In the genomic region with DNA sequence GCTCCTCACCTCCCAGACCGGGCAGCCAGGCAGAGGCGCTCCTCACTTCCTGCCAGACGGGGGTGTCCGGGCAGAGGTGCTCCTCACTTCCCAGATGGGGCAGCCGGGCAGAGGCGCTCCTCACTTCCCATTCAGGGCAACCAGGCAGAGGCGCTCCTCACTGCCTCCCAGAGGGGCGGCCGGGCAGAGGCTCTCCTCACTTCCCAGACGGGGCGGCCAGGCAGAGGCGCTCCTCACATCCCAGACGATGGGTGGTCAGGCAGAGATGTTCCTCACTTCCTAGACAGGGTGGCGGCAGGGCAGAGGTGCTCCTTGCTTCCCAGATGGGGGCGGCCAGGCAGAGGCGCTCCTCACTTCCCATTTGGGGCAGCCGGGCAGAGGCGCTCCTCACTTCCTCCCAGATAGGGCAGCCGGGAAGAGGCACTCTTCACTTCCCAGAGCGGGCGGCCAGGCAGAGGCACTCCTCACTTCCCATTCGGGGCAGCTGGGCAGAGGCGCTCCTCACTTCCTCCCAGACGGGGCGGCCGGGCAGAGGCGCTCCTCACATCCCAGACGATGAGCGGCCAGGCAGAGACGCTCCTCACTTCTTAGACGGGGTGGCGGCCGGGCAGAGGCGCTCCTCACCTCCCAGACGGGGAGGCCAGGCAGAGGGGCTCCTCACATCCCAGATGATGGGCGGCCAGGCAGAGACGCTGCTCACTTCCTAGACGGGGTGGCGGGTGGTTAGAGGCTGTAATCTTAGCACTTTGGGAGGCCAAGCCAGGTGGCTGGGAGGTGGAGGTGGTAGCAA, we compare ENCODE assay signal across 11 cellular contexts. TPM values are rescaled to one million over a fixed set of nuclear protein-coding genes. Genes with fewer than 3 reads are reported as not detected.
"Had no signal": no experiment of that assay in that cellular context is flagged by ENCODE, and none has a peak within 500 bp of the region (broad histone marks: within the 10 kb centered on the region; RNA-seq: fewer than 3 reads in every experiment).

No MANE protein-coding gene starts in this region.

RNA-seq across cellular contexts. Expression of gene RAB3C, which starts 18.6 kb away (rescaled TPM):
- total RNA-seq: activated naive CD4-positive, alpha-beta T cell treated with anti-CD3 and anti-CD28 coated beads for 36 hours; activated naive CD4-positive, alpha-beta T cell treated with anti-CD3 and anti-CD28 coated beads, Interleukin-2, amount 50 U/mL, for 72 hours; activated naive CD8-positive, alpha-beta T cell treated with anti-CD3 and anti-CD28 coated beads for 36 hours; activated naive CD8-positive, alpha-beta T cell treated with anti-CD3 and anti-CD28 coated beads, Interleukin-2, amount 10 ng/mL, durations not matched to agents 7 days and 5 days; activated T-cell treated with anti-CD3 and anti-CD28 coated beads, Interleukin-2, amount 50 U/mL, for 4 hours; activated T-cell treated with anti-CD3 and anti-CD28 coated beads, Interleukin-2, amount 50 U/mL, for 72 hours; activated T-helper 1 cell treated with anti-CD3 and anti-CD28 coated beads, Interleukin-12 subunit alpha, Interleukin-12 subunit beta, Interleukin-2, Interleukin-4 antibody, amounts not matched to agents 30 ng/mL and 10 ng/mL and 1 ng/mL, durations not matched to agents 14 hours and 24 hours and 36 hours; activated T-helper 17 cell treated with anti-CD3 and anti-CD28 coated beads, Interleukin-2, amount 50 U/mL, for 72 hours; activated T-helper 2 cell treated with anti-CD3 and anti-CD28 coated beads, Interferon-gamma antibody, Interleukin-2, Interleukin-4, amounts not matched to agents 10 μg/mL and 5 μg/mL and 100 μg/mL, durations not matched to agents 14 hours and 24 hours and 36 hours; bronchial epithelial cell had no signal
- polyA plus RNA-seq: aorta had no signal
